In the genomic region with DNA sequence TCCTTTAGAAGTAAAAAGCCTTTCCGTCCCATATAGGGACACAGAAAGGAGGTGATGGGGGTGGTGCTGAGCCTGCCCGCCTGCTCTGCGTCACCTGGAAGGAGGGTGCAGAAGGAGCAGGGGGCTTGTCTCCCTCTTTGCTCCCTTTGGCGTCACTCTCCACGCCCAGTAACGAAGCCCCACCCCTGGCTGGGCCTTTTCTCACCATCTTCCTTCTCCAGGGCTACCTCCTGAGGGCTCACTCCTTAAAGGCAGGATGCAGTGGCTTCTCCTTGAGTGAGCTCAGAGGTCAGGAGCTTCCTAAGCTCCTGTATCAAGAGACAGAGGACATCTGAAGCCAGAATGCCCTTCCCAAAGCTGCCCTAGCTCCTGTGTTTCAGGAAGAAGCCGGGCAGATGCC, we compare ENCODE assay signal across 24 cellular contexts. TPM values are rescaled to one million over a fixed set of nuclear protein-coding genes. Genes with fewer than 3 reads are reported as not detected.
"Had no signal": no experiment of that assay in that cellular context is flagged by ENCODE, and none has a peak within 500 bp of the region (broad histone marks: within the 10 kb centered on the region; RNA-seq: fewer than 3 reads in every experiment).

No MANE protein-coding gene starts in this region.

- H3K4me3 Mint-ChIP-seq: activated T-cell treated with anti-CD3 and anti-CD28 coated beads, Interleukin-2, amount 50 U/mL, for 4 hours; nephron progenitor cell; stimulated activated naive CD8-positive, alpha-beta T cell treated with anti-CD3 and anti-CD28 coated beads, Interleukin-15, Interleukin-2, amounts not matched to agents 100 ng/mL and 50 ng/mL, for 24 hours; type B pancreatic cell had no signal

- ATAC-seq: activated CD4-positive, CD25-positive, alpha-beta regulatory T cell treated with anti-CD3 and anti-CD28 coated beads, Interleukin-2, amount 50 U/mL, for 24 hours; activated T-cell treated with anti-CD3 and anti-CD28 coated beads, Interleukin-2, amount 50 U/mL, for 4 hours had no signal

- H3K27ac ChIP-seq: ascending aorta, hepatocyte, skin epidermis, testis had no signal

- DNase-seq: activated CD4-positive, alpha-beta T cell treated with anti-CD3 and anti-CD28 coated beads, Interleukin-2, amount 50 U/mL, for 1 hour; activated CD8-positive, alpha-beta memory T cell treated with anti-CD3 and anti-CD28 coated beads, Interleukin-2, amount 50 U/mL, for 4 hours; activated effector memory CD4-positive, alpha-beta T cell treated with anti-CD3 and anti-CD28 coated beads, Interleukin-2, amount 50 U/mL, for 16 hours; activated naive CD4-positive, alpha-beta T cell treated with anti-CD3 and anti-CD28 coated beads, Interleukin-2, amount 50 U/mL, for 16 hours; activated T-cell treated with anti-CD3 and anti-CD28 coated beads, Interleukin-2, amount 50 U/mL, for 4 hours; cerebellar nuclear complex; effector memory CD4-positive, alpha-beta T cell; foreskin fibroblast; nephron progenitor cell; occipital lobe; stimulated activated CD4-positive, alpha-beta T cell treated with anti-CD3 and anti-CD28 coated beads, Interleukin-2, amount 100 ng/mL, for 48 hours; T-helper 1 cell; T1000; testis had no signal

- H3K4me3 ChIP-seq: ascending aorta, hepatocyte, lung, right atrium auricular region, skin epidermis, testis had no signal

- H3K36me3 ChIP-seq: ascending aorta, right atrium auricular region had no signal

- H3K27me3 Mint-ChIP-seq: stimulated activated naive CD8-positive, alpha-beta T cell treated with anti-CD3 and anti-CD28 coated beads, Interleukin-15, Interleukin-2, amounts not matched to agents 100 ng/mL and 50 ng/mL, for 24 hours; type B pancreatic cell had no signal

- H3K36me3 Mint-ChIP-seq: type B pancreatic cell had no signal

- H3K4me2 ChIP-seq: hepatocyte had no signal

- H3K9me3 Mint-ChIP-seq: activated T-cell treated with anti-CD3 and anti-CD28 coated beads, Interleukin-2, amount 50 U/mL, for 4 hours; nephron progenitor cell; stimulated activated naive CD8-positive, alpha-beta T cell treated with anti-CD3 and anti-CD28 coated beads, Interleukin-15, Interleukin-2, amounts not matched to agents 100 ng/mL and 50 ng/mL, for 24 hours; type B pancreatic cell had no signal

- H3K27me3 ChIP-seq: ascending aorta, hepatocyte, right atrium auricular region, testis had no signal

- H2AFZ ChIP-seq: hepatocyte had no signal

- H3K9me3 ChIP-seq: ascending aorta, right atrium auricular region, testis had no signal

- H3K27ac Mint-ChIP-seq: nephron progenitor cell; progenitor cell of endocrine pancreas; stimulated activated naive CD8-positive, alpha-beta T cell treated with anti-CD3 and anti-CD28 coated beads, Interleukin-15, Interleukin-2, amounts not matched to agents 100 ng/mL and 50 ng/mL, for 24 hours; type B pancreatic cell had no signal

RNA-seq across cellular contexts. Expression of a gene that starts 31.5 kb away (rescaled TPM):
- total RNA-seq: myocyte had no signal
